In the genomic region with DNA sequence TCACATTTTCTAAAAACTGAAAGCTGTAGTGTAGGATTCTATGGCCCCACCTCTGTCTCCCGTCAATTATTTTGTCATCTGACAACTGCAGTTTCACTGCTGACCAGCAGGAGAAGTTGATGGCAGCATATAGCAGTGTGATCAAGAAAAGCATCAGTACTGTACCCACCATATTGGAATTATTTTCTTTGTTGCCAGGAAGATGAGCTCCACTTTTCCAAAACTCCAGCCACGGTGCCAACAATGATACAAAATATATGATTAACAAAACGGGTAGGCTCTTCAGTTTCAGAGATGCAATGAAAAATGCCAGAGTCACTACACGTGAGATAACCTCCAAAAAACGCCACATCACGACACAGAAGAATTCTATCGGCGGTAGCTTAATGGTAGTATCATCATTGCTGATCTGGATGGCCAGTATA, we compare ENCODE assay signal across 1 cellular context.
TF ChIP-seq lines count a peak whose summit lies in the region.

No MANE protein-coding gene starts in this region.

TF ChIP-seq in K562, 482 proteins besides CTCF, POLR2A, EP300 and RAD21 (continues in another document):
- TF ChIP-seq, protein P1, sequence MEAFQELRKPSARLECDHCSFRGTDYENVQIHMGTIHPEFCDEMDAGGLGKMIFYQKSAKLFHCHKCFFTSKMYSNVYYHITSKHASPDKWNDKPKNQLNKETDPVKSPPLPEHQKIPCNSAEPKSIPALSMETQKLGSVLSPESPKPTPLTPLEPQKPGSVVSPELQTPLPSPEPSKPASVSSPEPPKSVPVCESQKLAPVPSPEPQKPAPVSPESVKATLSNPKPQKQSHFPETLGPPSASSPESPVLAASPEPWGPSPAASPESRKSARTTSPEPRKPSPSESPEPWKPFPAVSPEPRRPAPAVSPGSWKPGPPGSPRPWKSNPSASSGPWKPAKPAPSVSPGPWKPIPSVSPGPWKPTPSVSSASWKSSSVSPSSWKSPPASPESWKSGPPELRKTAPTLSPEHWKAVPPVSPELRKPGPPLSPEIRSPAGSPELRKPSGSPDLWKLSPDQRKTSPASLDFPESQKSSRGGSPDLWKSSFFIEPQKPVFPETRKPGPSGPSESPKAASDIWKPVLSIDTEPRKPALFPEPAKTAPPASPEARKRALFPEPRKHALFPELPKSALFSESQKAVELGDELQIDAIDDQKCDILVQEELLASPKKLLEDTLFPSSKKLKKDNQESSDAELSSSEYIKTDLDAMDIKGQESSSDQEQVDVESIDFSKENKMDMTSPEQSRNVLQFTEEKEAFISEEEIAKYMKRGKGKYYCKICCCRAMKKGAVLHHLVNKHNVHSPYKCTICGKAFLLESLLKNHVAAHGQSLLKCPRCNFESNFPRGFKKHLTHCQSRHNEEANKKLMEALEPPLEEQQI (IDR thresholded peaks at IDR 0.05) = peak; percentile 38; the same call in 1 of the 2 replicates
- TF ChIP-seq ZNF444 (CRISPR knock-in tag; IDR thresholded peaks at IDR 0.05) = no peak
- TF ChIP-seq NR4A1 (CRISPR knock-in tag; IDR thresholded peaks at IDR 0.05) = no peak
- TF ChIP-seq NR4A1 (tag; IDR thresholded peaks at IDR 0.05) = no peak
- TF ChIP-seq TRIM24 (IDR thresholded peaks at IDR 0.05) = 0 out of 4 replicates have a peak, but pooled peaks of 1 of the 2 experiments have one; percentile 9
- TF ChIP-seq CC2D1A (IDR thresholded peaks at IDR 0.05) = peak; percentile 36; the same call in 1 of the 2 replicates
- no peak for TF ChIP-seq JUNB (CRISPR knock-in tag; conservative IDR thresholded peaks at IDR 0.05)
- TF ChIP-seq, protein P2, sequence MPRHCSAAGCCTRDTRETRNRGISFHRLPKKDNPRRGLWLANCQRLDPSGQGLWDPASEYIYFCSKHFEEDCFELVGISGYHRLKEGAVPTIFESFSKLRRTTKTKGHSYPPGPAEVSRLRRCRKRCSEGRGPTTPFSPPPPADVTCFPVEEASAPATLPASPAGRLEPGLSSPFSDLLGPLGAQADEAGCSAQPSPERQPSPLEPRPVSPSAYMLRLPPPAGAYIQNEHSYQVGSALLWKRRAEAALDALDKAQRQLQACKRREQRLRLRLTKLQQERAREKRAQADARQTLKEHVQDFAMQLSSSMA (CRISPR knock-in tag; IDR thresholded peaks at IDR 0.05) = no peak
- TF ChIP-seq, protein P3, sequence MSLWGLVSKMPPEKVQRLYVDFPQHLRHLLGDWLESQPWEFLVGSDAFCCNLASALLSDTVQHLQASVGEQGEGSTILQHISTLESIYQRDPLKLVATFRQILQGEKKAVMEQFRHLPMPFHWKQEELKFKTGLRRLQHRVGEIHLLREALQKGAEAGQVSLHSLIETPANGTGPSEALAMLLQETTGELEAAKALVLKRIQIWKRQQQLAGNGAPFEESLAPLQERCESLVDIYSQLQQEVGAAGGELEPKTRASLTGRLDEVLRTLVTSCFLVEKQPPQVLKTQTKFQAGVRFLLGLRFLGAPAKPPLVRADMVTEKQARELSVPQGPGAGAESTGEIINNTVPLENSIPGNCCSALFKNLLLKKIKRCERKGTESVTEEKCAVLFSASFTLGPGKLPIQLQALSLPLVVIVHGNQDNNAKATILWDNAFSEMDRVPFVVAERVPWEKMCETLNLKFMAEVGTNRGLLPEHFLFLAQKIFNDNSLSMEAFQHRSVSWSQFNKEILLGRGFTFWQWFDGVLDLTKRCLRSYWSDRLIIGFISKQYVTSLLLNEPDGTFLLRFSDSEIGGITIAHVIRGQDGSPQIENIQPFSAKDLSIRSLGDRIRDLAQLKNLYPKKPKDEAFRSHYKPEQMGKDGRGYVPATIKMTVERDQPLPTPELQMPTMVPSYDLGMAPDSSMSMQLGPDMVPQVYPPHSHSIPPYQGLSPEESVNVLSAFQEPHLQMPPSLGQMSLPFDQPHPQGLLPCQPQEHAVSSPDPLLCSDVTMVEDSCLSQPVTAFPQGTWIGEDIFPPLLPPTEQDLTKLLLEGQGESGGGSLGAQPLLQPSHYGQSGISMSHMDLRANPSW (CRISPR knock-in tag; IDR thresholded peaks at IDR 0.05) = peak; percentile 36; the same call in 1 of the 2 replicates
- TF ChIP-seq TAF15 (IDR thresholded peaks at IDR 0.05; ENCODE audit: low read depth, low read length) = no peak
- TF ChIP-seq ZNF232 (CRISPR knock-in tag; IDR thresholded peaks at IDR 0.05) = peak; percentile 62; the same call in 1 of the 2 replicates
- no peak for TF ChIP-seq ZEB2 (IDR thresholded peaks at IDR 0.05)
- no peak for TF ChIP-seq ATF7 (IDR thresholded peaks at IDR 0.05)
- TF ChIP-seq, protein P4, sequence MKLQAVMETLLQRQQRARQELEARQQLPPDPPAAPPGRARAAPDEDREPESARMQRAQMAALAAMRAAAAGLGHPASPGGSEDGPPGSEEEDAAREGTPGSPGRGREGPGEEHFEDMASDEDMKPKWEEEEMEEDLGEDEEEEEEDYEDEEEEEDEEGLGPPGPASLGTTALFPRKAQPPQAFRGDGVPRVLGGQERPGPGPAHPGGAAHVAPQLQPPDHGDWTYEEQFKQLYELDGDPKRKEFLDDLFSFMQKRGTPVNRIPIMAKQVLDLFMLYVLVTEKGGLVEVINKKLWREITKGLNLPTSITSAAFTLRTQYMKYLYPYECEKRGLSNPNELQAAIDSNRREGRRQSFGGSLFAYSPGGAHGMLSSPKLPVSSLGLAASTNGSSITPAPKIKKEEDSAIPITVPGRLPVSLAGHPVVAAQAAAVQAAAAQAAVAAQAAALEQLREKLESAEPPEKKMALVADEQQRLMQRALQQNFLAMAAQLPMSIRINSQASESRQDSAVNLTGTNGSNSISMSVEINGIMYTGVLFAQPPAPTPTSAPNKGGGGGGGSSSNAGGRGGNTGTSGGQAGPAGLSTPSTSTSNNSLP (IDR thresholded peaks at IDR 0.05; ENCODE audit: borderline replicate concordance, low read depth, low read length) = peak; percentile 92; the same call in 1 of the 2 replicates
- TF ChIP-seq L3MBTL2 (IDR thresholded peaks at IDR 0.05) = no peak
- no peak for TF ChIP-seq C11orf30 (IDR thresholded peaks at IDR 0.05; ENCODE audit: low read depth)
- no peak for TF ChIP-seq ILK (tag; IDR thresholded peaks at IDR 0.05; ENCODE audit: borderline replicate concordance, low read depth)
- TF ChIP-seq TRIM28 (IDR thresholded peaks at IDR 0.05) = peak; percentile 56; the same call in 1 of the 2 replicates
- TF ChIP-seq CCAR2 (IDR thresholded peaks at IDR 0.05; ENCODE audit: low read depth, low read length) = no peak
- TF ChIP-seq, protein P5, sequence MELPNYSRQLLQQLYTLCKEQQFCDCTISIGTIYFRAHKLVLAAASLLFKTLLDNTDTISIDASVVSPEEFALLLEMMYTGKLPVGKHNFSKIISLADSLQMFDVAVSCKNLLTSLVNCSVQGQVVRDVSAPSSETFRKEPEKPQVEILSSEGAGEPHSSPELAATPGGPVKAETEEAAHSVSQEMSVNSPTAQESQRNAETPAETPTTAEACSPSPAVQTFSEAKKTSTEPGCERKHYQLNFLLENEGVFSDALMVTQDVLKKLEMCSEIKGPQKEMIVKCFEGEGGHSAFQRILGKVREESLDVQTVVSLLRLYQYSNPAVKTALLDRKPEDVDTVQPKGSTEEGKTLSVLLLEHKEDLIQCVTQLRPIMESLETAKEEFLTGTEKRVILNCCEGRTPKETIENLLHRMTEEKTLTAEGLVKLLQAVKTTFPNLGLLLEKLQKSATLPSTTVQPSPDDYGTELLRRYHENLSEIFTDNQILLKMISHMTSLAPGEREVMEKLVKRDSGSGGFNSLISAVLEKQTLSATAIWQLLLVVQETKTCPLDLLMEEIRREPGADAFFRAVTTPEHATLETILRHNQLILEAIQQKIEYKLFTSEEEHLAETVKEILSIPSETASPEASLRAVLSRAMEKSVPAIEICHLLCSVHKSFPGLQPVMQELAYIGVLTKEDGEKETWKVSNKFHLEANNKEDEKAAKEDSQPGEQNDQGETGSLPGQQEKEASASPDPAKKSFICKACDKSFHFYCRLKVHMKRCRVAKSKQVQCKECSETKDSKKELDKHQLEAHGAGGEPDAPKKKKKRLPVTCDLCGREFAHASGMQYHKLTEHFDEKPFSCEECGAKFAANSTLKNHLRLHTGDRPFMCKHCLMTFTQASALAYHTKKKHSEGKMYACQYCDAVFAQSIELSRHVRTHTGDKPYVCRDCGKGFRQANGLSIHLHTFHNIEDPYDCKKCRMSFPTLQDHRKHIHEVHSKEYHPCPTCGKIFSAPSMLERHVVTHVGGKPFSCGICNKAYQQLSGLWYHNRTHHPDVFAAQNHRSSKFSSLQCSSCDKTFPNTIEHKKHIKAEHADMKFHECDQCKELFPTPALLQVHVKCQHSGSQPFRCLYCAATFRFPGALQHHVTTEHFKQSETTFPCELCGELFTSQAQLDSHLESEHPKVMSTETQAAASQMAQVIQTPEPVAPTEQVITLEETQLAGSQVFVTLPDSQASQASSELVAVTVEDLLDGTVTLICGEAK (IDR thresholded peaks at IDR 0.05) = no peak
- TF ChIP-seq, protein P5 (CRISPR knock-in tag; IDR thresholded peaks at IDR 0.05) = no peak
- TF ChIP-seq ZNF253 (CRISPR knock-in tag; conservative IDR thresholded peaks at IDR 0.05) = no peak
- TF ChIP-seq ESRRA (IDR thresholded peaks at IDR 0.05; ENCODE audit: borderline replicate concordance, low read depth) = no peak
- TF ChIP-seq, protein P6, sequence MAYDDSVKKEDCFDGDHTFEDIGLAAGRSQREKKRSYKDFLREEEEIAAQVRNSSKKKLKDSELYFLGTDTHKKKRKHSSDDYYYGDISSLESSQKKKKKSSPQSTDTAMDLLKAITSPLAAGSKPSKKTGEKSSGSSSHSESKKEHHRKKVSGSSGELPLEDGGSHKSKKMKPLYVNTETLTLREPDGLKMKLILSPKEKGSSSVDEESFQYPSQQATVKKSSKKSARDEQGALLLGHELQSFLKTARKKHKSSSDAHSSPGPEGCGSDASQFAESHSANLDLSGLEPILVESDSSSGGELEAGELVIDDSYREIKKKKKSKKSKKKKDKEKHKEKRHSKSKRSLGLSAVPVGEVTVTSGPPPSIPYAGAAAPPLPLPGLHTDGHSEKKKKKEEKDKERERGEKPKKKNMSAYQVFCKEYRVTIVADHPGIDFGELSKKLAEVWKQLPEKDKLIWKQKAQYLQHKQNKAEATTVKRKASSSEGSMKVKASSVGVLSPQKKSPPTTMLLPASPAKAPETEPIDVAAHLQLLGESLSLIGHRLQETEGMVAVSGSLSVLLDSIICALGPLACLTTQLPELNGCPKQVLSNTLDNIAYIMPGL (CRISPR knock-in tag; IDR thresholded peaks at IDR 0.05) = no peak
- TF ChIP-seq MEIS2 (IDR thresholded peaks at IDR 0.05; ENCODE audit: partially characterized antibody) = peak; percentile 90
- no peak for TF ChIP-seq ZNF133 (CRISPR knock-in tag; IDR thresholded peaks at IDR 0.05)
- no peak for TF ChIP-seq FOS (IDR thresholded peaks at IDR 0.05; ENCODE audit: extremely low read depth, insufficient read length)
- TF ChIP-seq DPF2 (IDR thresholded peaks at IDR 0.05) = peak; percentile 65; the same call in 1 of the 2 replicates
- TF ChIP-seq, protein P7, sequence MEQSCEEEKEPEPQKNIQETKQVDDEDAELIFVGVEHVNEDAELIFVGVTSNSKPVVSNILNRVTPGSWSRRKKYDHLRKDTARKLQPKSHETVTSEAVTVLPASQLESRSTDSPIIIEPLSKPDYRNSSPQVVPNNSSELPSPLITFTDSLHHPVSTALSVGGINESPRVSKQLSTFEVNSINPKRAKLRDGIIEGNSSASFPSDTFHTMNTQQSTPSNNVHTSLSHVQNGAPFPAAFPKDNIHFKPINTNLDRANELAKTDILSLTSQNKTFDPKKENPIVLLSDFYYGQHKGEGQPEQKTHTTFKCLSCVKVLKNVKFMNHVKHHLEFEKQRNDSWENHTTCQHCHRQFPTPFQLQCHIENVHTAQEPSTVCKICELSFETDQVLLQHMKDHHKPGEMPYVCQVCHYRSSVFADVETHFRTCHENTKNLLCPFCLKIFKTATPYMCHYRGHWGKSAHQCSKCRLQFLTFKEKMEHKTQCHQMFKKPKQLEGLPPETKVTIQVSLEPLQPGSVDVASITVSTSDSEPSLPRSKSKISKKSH (CRISPR knock-in tag; IDR thresholded peaks at IDR 0.05) = no peak
- TF ChIP-seq HDGF (IDR thresholded peaks at IDR 0.05) = peak; percentile 73; the same call in 1 of the 2 replicates
- no peak for TF ChIP-seq ZFP36 (IDR thresholded peaks at IDR 0.05; ENCODE audit: low read depth, low read length, partially characterized antibody)
- TF ChIP-seq NRF1 (conservative IDR thresholded peaks at IDR 0.05 in 1 of 2, IDR thresholded peaks at IDR 0.05 in 1 of 2) = no peak
- TF ChIP-seq ZNF311 (CRISPR knock-in tag; IDR thresholded peaks at IDR 0.05) = no peak
- TF ChIP-seq, protein P8, sequence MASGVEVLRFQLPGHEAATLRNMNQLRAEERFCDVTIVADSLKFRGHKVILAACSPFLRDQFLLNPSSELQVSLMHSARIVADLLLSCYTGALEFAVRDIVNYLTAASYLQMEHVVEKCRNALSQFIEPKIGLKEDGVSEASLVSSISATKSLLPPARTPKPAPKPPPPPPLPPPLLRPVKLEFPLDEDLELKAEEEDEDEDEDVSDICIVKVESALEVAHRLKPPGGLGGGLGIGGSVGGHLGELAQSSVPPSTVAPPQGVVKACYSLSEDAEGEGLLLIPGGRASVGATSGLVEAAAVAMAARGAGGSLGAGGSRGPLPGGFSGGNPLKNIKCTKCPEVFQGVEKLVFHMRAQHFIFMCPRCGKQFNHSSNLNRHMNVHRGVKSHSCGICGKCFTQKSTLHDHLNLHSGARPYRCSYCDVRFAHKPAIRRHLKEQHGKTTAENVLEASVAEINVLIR (CRISPR knock-in tag; IDR thresholded peaks at IDR 0.05) = no peak
- peak; percentile 71 for TF ChIP-seq SOX6 (IDR thresholded peaks at IDR 0.05)
- TF ChIP-seq BACH1 (tag; IDR thresholded peaks at IDR 0.05) = no peak
- TF ChIP-seq, protein P9, sequence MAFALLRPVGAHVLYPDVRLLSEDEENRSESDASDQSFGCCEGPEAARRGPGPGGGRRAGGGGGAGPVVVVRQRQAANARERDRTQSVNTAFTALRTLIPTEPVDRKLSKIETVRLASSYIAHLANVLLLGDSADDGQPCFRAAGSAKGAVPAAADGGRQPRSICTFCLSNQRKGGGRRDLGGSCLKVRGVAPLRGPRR (CRISPR knock-in tag; IDR thresholded peaks at IDR 0.05) = no peak
- 0 out of 2 replicates have a peak, but pooled peaks have one; percentile 58 for TF ChIP-seq ZC3H11A (IDR thresholded peaks at IDR 0.05; ENCODE audit: low read depth, low read length)
